ENCODE assay signal across 2 cellular contexts in the genomic region with DNA sequence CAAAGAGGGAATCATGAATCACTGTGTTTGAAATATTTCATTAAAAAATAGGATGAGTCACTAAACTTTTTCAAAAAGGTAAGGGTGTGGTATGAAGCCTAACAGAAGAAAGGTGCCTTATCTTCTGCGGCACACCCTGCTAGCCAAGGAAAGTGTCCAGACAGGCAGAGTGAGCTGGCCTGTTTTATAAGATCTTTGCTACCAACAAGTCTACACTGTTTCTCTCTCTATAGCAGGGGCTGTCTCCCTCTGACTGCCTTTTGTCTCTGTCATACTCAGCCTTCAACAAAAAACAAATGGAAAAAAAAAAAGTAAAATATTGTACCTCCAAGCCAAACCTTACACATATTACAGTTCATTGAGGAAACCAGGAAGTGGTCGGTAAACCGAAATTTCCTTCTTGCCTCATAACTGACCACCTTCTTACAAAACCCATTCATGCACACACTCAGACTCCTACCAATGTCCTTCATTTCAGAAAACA.
TF ChIP-seq lines count a peak whose summit lies in the region.

No MANE protein-coding gene starts in this region.

TF ChIP-seq in GM12891, 5 proteins besides CTCF, POLR2A, EP300 and RAD21:
- TF ChIP-seq PAX5 (IDR thresholded peaks at IDR 0.05; ENCODE audit: insufficient read depth, low read length, severe bottlenecking) = no peak
- no peak for TF ChIP-seq POLR2AphosphoS5 (IDR thresholded peaks at IDR 0.05; ENCODE audit: low read depth, low read length)
- TF ChIP-seq SPI1 (IDR thresholded peaks at IDR 0.05; ENCODE audit: low read depth, low read length) = peak; percentile 75
- TF ChIP-seq POU2F2 (IDR thresholded peaks at IDR 0.05; ENCODE audit: low read depth, low read length) = no peak
- no peak for TF ChIP-seq TAF1 (IDR thresholded peaks at IDR 0.05; ENCODE audit: low read depth, low read length)

TF ChIP-seq in K562, 482 proteins besides CTCF, POLR2A, EP300 and RAD21 (continues in another document):
- TF ChIP-seq, protein P1, sequence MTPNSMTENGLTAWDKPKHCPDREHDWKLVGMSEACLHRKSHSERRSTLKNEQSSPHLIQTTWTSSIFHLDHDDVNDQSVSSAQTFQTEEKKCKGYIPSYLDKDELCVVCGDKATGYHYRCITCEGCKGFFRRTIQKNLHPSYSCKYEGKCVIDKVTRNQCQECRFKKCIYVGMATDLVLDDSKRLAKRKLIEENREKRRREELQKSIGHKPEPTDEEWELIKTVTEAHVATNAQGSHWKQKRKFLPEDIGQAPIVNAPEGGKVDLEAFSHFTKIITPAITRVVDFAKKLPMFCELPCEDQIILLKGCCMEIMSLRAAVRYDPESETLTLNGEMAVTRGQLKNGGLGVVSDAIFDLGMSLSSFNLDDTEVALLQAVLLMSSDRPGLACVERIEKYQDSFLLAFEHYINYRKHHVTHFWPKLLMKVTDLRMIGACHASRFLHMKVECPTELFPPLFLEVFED (CRISPR knock-in tag; conservative IDR thresholded peaks at IDR 0.05) = no peak
- TF ChIP-seq NFIC (IDR thresholded peaks at IDR 0.05) (peak; percentile 29; the same call in 1 of the 2 replicates), DPF2 (IDR thresholded peaks at IDR 0.05) (peak; percentile 84), ZNF780A (CRISPR knock-in tag; IDR thresholded peaks at IDR 0.05) (no peak), ARHGAP35 (IDR thresholded peaks at IDR 0.05; ENCODE audit: partially characterized antibody) (no peak), GABPA (tag; conservative IDR thresholded peaks at IDR 0.05; ENCODE audit: low read depth) (no peak), HNRNPLL (IDR thresholded peaks at IDR 0.05; ENCODE audit: low read depth, low read length, poor library complexity, severe bottlenecking) (no peak), ZNF23 (CRISPR knock-in tag; IDR thresholded peaks at IDR 0.05) (no peak), ZNF668 (CRISPR knock-in tag; IDR thresholded peaks at IDR 0.05) (no peak), CCNT2 (IDR thresholded peaks at IDR 0.05; ENCODE audit: borderline replicate concordance, extremely low read depth, insufficient read length, low read depth, low read length) (no peak), ZNF778 (CRISPR knock-in tag; IDR thresholded peaks at IDR 0.05) (no peak), TRIM24 (IDR thresholded peaks at IDR 0.05) (peak in 1 of 2 experiments; percentile 14; a peak in 1 of 4 replicates), ZNF644 (tag; IDR thresholded peaks at IDR 0.05; ENCODE audit: low read depth) (no peak), FIP1L1 (IDR thresholded peaks at IDR 0.05; ENCODE audit: low read depth, low read length, poor library complexity, severe bottlenecking) (no peak), SMARCE1 (IDR thresholded peaks at IDR 0.05) (peak; percentile 73; the same call in 1 of the 2 replicates), ZSCAN29 (IDR thresholded peaks at IDR 0.05) (peak; percentile 81; the same call in 1 of the 2 replicates), ZNF253 (CRISPR knock-in tag; conservative IDR thresholded peaks at IDR 0.05) (no peak), SMARCA4 (IDR thresholded peaks at IDR 0.05) (peak; percentile 73), PML (IDR thresholded peaks at IDR 0.05; ENCODE audit: low read length) (peak; percentile 33; the same call in 1 of the 2 replicates), NCOR1 (IDR thresholded peaks at IDR 0.05) (peak; percentile 72), SMAD4 (CRISPR knock-in tag; conservative IDR thresholded peaks at IDR 0.05) (peak; percentile 85), MTA2 (IDR thresholded peaks at IDR 0.05; ENCODE audit: low read depth) (0 out of 2 replicates have a peak, but pooled peaks have one; percentile 34), TEAD4 (IDR thresholded peaks at IDR 0.05; ENCODE audit: low read length) (peak; percentile 79), TEAD4 (CRISPR knock-in tag; IDR thresholded peaks at IDR 0.05; ENCODE audit: borderline replicate concordance) (no peak), ZEB2 (IDR thresholded peaks at IDR 0.05) (peak; percentile 97), KAT2B (IDR thresholded peaks at IDR 0.05; ENCODE audit: low read depth, low read length) (no peak), ZBTB8A (IDR thresholded peaks at IDR 0.05; ENCODE audit: partially characterized antibody) (no peak), SMARCC2 (IDR thresholded peaks at IDR 0.05; ENCODE audit: low read depth) (peak; percentile 66; the same call in 1 of the 2 replicates), NFATC3 (IDR thresholded peaks at IDR 0.05) (no peak), SPI1 (IDR thresholded peaks at IDR 0.05; ENCODE audit: borderline replicate concordance, low read depth, low read length) (peak; percentile 72), POLR2AphosphoS5 (IDR thresholded peaks at IDR 0.05; ENCODE audit: control insufficient read depth, insufficient read depth, low read depth, low read length) (peak; percentile 77), ZNF717 (CRISPR knock-in tag; IDR thresholded peaks at IDR 0.05) (no peak), BRD4 (IDR thresholded peaks at IDR 0.05) (no peak)
- TF ChIP-seq, protein P2, sequence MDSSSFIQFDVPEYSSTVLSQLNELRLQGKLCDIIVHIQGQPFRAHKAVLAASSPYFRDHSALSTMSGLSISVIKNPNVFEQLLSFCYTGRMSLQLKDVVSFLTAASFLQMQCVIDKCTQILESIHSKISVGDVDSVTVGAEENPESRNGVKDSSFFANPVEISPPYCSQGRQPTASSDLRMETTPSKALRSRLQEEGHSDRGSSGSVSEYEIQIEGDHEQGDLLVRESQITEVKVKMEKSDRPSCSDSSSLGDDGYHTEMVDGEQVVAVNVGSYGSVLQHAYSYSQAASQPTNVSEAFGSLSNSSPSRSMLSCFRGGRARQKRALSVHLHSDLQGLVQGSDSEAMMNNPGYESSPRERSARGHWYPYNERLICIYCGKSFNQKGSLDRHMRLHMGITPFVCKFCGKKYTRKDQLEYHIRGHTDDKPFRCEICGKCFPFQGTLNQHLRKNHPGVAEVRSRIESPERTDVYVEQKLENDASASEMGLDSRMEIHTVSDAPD (CRISPR knock-in tag; IDR thresholded peaks at IDR 0.05) = no peak
- TF ChIP-seq, protein P3, sequence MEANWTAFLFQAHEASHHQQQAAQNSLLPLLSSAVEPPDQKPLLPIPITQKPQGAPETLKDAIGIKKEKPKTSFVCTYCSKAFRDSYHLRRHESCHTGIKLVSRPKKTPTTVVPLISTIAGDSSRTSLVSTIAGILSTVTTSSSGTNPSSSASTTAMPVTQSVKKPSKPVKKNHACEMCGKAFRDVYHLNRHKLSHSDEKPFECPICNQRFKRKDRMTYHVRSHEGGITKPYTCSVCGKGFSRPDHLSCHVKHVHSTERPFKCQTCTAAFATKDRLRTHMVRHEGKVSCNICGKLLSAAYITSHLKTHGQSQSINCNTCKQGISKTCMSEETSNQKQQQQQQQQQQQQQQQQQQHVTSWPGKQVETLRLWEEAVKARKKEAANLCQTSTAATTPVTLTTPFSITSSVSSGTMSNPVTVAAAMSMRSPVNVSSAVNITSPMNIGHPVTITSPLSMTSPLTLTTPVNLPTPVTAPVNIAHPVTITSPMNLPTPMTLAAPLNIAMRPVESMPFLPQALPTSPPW (CRISPR knock-in tag; IDR thresholded peaks at IDR 0.05) = no peak
- TF ChIP-seq, protein P4, sequence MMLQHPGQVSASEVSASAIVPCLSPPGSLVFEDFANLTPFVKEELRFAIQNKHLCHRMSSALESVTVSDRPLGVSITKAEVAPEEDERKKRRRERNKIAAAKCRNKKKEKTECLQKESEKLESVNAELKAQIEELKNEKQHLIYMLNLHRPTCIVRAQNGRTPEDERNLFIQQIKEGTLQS (IDR thresholded peaks at IDR 0.05) = peak; percentile 72
- TF ChIP-seq, protein P4 (CRISPR knock-in tag; conservative IDR thresholded peaks at IDR 0.05) = no peak
- TF ChIP-seq, protein P5, sequence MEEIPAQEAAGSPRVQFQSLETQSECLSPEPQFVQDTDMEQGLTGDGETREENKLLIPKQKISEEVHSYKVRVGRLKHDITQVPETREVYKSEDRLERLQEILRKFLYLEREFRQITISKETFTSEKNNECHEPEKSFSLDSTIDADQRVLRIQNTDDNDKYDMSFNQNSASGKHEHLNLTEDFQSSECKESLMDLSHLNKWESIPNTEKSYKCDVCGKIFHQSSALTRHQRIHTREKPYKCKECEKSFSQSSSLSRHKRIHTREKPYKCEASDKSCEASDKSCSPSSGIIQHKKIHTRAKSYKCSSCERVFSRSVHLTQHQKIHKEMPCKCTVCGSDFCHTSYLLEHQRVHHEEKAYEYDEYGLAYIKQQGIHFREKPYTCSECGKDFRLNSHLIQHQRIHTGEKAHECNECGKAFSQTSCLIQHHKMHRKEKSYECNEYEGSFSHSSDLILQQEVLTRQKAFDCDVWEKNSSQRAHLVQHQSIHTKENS (CRISPR knock-in tag; IDR thresholded peaks at IDR 0.05) = no peak
- TF ChIP-seq, protein P6, sequence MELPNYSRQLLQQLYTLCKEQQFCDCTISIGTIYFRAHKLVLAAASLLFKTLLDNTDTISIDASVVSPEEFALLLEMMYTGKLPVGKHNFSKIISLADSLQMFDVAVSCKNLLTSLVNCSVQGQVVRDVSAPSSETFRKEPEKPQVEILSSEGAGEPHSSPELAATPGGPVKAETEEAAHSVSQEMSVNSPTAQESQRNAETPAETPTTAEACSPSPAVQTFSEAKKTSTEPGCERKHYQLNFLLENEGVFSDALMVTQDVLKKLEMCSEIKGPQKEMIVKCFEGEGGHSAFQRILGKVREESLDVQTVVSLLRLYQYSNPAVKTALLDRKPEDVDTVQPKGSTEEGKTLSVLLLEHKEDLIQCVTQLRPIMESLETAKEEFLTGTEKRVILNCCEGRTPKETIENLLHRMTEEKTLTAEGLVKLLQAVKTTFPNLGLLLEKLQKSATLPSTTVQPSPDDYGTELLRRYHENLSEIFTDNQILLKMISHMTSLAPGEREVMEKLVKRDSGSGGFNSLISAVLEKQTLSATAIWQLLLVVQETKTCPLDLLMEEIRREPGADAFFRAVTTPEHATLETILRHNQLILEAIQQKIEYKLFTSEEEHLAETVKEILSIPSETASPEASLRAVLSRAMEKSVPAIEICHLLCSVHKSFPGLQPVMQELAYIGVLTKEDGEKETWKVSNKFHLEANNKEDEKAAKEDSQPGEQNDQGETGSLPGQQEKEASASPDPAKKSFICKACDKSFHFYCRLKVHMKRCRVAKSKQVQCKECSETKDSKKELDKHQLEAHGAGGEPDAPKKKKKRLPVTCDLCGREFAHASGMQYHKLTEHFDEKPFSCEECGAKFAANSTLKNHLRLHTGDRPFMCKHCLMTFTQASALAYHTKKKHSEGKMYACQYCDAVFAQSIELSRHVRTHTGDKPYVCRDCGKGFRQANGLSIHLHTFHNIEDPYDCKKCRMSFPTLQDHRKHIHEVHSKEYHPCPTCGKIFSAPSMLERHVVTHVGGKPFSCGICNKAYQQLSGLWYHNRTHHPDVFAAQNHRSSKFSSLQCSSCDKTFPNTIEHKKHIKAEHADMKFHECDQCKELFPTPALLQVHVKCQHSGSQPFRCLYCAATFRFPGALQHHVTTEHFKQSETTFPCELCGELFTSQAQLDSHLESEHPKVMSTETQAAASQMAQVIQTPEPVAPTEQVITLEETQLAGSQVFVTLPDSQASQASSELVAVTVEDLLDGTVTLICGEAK (IDR thresholded peaks at IDR 0.05) = 0 out of 2 replicates have a peak, but pooled peaks have one; percentile 35
- TF ChIP-seq, protein P6 (CRISPR knock-in tag; IDR thresholded peaks at IDR 0.05) = no peak
- TF ChIP-seq, protein P7, sequence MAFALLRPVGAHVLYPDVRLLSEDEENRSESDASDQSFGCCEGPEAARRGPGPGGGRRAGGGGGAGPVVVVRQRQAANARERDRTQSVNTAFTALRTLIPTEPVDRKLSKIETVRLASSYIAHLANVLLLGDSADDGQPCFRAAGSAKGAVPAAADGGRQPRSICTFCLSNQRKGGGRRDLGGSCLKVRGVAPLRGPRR (CRISPR knock-in tag; IDR thresholded peaks at IDR 0.05) = no peak
- TF ChIP-seq, protein P8, sequence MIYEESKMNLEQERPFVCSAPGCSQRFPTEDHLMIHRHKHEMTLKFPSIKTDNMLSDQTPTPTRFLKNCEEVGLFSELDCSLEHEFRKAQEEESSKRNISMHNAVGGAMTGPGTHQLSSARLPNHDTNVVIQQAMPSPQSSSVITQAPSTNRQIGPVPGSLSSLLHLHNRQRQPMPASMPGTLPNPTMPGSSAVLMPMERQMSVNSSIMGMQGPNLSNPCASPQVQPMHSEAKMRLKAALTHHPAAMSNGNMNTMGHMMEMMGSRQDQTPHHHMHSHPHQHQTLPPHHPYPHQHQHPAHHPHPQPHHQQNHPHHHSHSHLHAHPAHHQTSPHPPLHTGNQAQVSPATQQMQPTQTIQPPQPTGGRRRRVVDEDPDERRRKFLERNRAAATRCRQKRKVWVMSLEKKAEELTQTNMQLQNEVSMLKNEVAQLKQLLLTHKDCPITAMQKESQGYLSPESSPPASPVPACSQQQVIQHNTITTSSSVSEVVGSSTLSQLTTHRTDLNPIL (CRISPR knock-in tag; IDR thresholded peaks at IDR 0.05) = no peak
- TF ChIP-seq, protein P9, sequence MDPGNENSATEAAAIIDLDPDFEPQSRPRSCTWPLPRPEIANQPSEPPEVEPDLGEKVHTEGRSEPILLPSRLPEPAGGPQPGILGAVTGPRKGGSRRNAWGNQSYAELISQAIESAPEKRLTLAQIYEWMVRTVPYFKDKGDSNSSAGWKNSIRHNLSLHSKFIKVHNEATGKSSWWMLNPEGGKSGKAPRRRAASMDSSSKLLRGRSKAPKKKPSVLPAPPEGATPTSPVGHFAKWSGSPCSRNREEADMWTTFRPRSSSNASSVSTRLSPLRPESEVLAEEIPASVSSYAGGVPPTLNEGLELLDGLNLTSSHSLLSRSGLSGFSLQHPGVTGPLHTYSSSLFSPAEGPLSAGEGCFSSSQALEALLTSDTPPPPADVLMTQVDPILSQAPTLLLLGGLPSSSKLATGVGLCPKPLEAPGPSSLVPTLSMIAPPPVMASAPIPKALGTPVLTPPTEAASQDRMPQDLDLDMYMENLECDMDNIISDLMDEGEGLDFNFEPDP (CRISPR knock-in tag; IDR thresholded peaks at IDR 0.05) = no peak
